In genomic region chr19:19320362-19321142, GRCh38 we compare ENCODE assay signal across 1 cellular context.
TF ChIP-seq lines count a peak whose summit lies in the region.

Gene MAU2 (plus strand): TSS chr19:19320829. CDS start chr19:19320860, 31 bp downstream.
A gene with protein sequence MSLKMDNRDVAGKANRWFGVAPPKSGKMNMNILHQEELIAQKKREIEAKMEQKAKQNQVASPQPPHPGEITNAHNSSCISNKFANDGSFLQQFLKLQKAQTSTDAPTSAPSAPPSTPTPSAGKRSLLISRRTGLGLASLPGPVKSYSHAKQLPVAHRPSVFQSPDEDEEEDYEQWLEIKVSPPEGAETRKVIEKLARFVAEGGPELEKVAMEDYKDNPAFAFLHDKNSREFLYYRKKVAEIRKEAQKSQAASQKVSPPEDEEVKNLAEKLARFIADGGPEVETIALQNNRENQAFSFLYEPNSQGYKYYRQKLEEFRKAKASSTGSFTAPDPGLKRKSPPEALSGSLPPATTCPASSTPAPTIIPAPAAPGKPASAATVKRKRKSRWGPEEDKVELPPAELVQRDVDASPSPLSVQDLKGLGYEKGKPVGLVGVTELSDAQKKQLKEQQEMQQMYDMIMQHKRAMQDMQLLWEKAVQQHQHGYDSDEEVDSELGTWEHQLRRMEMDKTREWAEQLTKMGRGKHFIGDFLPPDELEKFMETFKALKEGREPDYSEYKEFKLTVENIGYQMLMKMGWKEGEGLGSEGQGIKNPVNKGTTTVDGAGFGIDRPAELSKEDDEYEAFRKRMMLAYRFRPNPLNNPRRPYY (minus strand): TSS chr19:19320509. CDS start chr19:19320496, 13 bp downstream.

TF ChIP-seq in HepG2, 621 proteins besides CTCF, POLR2A, EP300 and RAD21 (continued from another document and continues in another):
- TF ChIP-seq, protein P1, sequence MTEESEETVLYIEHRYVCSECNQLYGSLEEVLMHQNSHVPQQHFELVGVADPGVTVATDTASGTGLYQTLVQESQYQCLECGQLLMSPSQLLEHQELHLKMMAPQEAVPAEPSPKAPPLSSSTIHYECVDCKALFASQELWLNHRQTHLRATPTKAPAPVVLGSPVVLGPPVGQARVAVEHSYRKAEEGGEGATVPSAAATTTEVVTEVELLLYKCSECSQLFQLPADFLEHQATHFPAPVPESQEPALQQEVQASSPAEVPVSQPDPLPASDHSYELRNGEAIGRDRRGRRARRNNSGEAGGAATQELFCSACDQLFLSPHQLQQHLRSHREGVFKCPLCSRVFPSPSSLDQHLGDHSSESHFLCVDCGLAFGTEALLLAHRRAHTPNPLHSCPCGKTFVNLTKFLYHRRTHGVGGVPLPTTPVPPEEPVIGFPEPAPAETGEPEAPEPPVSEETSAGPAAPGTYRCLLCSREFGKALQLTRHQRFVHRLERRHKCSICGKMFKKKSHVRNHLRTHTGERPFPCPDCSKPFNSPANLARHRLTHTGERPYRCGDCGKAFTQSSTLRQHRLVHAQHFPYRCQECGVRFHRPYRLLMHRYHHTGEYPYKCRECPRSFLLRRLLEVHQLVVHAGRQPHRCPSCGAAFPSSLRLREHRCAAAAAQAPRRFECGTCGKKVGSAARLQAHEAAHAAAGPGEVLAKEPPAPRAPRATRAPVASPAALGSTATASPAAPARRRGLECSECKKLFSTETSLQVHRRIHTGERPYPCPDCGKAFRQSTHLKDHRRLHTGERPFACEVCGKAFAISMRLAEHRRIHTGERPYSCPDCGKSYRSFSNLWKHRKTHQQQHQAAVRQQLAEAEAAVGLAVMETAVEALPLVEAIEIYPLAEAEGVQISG (CRISPR knock-in tag; IDR thresholded peaks at IDR 0.05): peak; percentile 92
- TF ChIP-seq RORA (CRISPR knock-in tag; IDR thresholded peaks at IDR 0.05) (no peak), FOXP4 (CRISPR knock-in tag; IDR thresholded peaks at IDR 0.05) (peak; percentile 50; the same call in 1 of the 2 replicates), ZNF780A (CRISPR knock-in tag; IDR thresholded peaks at IDR 0.05) (no peak), TAF15 (IDR thresholded peaks at IDR 0.05; ENCODE audit: low read depth, low read length, poor library complexity, severe bottlenecking) (no peak), FOXO1 (CRISPR knock-in tag; IDR thresholded peaks at IDR 0.05) (no peak; the same call in none of the 2 replicates), CBX2 (IDR thresholded peaks at IDR 0.05; ENCODE audit: low read depth, low read length) (no peak), CBX2 (CRISPR knock-in tag; IDR thresholded peaks at IDR 0.05; ENCODE audit: low read depth) (0 out of 2 replicates have a peak, but pooled peaks have one; percentile 23), GATAD1 (CRISPR knock-in tag; IDR thresholded peaks at IDR 0.05) (peak; percentile 84), MZF1 (CRISPR knock-in tag; IDR thresholded peaks at IDR 0.05; ENCODE audit: borderline replicate concordance) (no peak), NFE2L2 (IDR thresholded peaks at IDR 0.05; ENCODE audit: low read length) (no peak), FOXC1 (CRISPR knock-in tag; IDR thresholded peaks at IDR 0.05; ENCODE audit: borderline replicate concordance) (no peak; the same call in 1 of the 2 replicates), PCBP2 (optimal IDR thresholded peaks at IDR 0.05; ENCODE audit: low read depth, low read length, poor library complexity, severe bottlenecking) (no peak), ARID4A (CRISPR knock-in tag; IDR thresholded peaks at IDR 0.05; ENCODE audit: borderline replicate concordance) (peak; percentile 81), ZC3H4 (CRISPR knock-in tag; IDR thresholded peaks at IDR 0.05; ENCODE audit: borderline replicate concordance) (no peak; the same call in 1 of the 2 replicates), PHF20 (CRISPR knock-in tag; IDR thresholded peaks at IDR 0.05) (peak; percentile 75), TOPORS (CRISPR knock-in tag; IDR thresholded peaks at IDR 0.05) (no peak; the same call in 1 of the 2 replicates), HDAC1 (CRISPR knock-in tag; IDR thresholded peaks at IDR 0.05) (peak; percentile 68), BRD4 (CRISPR knock-in tag; IDR thresholded peaks at IDR 0.05) (peak; percentile 97), ZNF343 (CRISPR knock-in tag; IDR thresholded peaks at IDR 0.05) (no peak), IKZF1 (IDR thresholded peaks at IDR 0.05) (no peak), MTA1 (CRISPR knock-in tag; IDR thresholded peaks at IDR 0.05; ENCODE audit: borderline replicate concordance) (no peak; the same call in 1 of the 2 replicates), ZNF264 (CRISPR knock-in tag; IDR thresholded peaks at IDR 0.05) (no peak), RXRA (CRISPR knock-in tag; IDR thresholded peaks at IDR 0.05) (no peak), SUZ12 (IDR thresholded peaks at IDR 0.05; ENCODE audit: low read depth, low read length) (peak; percentile 66), ZBTB1 (CRISPR knock-in tag; IDR thresholded peaks at IDR 0.05; ENCODE audit: borderline replicate concordance) (no peak), PAF1 (CRISPR knock-in tag; IDR thresholded peaks at IDR 0.05) (no peak), ZNF263 (CRISPR knock-in tag; IDR thresholded peaks at IDR 0.05) (0 out of 2 replicates have a peak, but pooled peaks have one; percentile 45), ZNF616 (CRISPR knock-in tag; IDR thresholded peaks at IDR 0.05; ENCODE audit: low read depth) (no peak), ZNF550 (CRISPR knock-in tag; IDR thresholded peaks at IDR 0.05; ENCODE audit: borderline replicate concordance) (no peak)
- TF ChIP-seq, protein P2, sequence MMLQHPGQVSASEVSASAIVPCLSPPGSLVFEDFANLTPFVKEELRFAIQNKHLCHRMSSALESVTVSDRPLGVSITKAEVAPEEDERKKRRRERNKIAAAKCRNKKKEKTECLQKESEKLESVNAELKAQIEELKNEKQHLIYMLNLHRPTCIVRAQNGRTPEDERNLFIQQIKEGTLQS (CRISPR knock-in tag; IDR thresholded peaks at IDR 0.05): no peak
- TF ChIP-seq, protein P3, sequence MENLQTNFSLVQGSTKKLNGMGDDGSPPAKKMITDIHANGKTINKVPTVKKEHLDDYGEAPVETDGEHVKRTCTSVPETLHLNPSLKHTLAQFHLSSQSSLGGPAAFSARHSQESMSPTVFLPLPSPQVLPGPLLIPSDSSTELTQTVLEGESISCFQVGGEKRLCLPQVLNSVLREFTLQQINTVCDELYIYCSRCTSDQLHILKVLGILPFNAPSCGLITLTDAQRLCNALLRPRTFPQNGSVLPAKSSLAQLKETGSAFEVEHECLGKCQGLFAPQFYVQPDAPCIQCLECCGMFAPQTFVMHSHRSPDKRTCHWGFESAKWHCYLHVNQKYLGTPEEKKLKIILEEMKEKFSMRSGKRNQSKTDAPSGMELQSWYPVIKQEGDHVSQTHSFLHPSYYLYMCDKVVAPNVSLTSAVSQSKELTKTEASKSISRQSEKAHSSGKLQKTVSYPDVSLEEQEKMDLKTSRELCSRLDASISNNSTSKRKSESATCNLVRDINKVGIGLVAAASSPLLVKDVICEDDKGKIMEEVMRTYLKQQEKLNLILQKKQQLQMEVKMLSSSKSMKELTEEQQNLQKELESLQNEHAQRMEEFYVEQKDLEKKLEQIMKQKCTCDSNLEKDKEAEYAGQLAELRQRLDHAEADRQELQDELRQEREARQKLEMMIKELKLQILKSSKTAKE (CRISPR knock-in tag; IDR thresholded peaks at IDR 0.05; ENCODE audit: borderline replicate concordance): no peak; the same call in 1 of the 2 replicates
- TF ChIP-seq, protein P4, sequence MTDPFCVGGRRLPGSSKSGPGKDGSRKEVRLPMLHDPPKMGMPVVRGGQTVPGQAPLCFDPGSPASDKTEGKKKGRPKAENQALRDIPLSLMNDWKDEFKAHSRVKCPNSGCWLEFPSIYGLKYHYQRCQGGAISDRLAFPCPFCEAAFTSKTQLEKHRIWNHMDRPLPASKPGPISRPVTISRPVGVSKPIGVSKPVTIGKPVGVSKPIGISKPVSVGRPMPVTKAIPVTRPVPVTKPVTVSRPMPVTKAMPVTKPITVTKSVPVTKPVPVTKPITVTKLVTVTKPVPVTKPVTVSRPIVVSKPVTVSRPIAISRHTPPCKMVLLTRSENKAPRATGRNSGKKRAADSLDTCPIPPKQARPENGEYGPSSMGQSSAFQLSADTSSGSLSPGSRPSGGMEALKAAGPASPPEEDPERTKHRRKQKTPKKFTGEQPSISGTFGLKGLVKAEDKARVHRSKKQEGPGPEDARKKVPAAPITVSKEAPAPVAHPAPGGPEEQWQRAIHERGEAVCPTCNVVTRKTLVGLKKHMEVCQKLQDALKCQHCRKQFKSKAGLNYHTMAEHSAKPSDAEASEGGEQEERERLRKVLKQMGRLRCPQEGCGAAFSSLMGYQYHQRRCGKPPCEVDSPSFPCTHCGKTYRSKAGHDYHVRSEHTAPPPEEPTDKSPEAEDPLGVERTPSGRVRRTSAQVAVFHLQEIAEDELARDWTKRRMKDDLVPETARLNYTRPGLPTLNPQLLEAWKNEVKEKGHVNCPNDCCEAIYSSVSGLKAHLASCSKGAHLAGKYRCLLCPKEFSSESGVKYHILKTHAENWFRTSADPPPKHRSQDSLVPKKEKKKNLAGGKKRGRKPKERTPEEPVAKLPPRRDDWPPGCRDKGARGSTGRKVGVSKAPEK (CRISPR knock-in tag; IDR thresholded peaks at IDR 0.05; ENCODE audit: borderline replicate concordance): no peak
- TF ChIP-seq, protein P5, sequence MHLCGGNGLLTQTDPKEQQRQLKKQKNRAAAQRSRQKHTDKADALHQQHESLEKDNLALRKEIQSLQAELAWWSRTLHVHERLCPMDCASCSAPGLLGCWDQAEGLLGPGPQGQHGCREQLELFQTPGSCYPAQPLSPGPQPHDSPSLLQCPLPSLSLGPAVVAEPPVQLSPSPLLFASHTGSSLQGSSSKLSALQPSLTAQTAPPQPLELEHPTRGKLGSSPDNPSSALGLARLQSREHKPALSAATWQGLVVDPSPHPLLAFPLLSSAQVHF (CRISPR knock-in tag; IDR thresholded peaks at IDR 0.05): peak; percentile 53; the same call in 1 of the 2 replicates
